9 cellular contexts compared by ENCODE assay signal in genomic region chr2:142989276-142990204, GRCh38.
DNase-seq lines count a peak whose midpoint lies in the region; ATAC-seq and TF ChIP-seq lines count a peak whose summit lies in the region.
"Had no signal": no experiment of that assay in that cellular context is flagged by ENCODE, and none has a peak within 500 bp of the region (broad histone marks: within the 10 kb centered on the region; RNA-seq: fewer than 3 reads in every experiment).

No MANE protein-coding gene starts in this region.

- H4K91ac ChIP-seq in neuronal stem cell (ENCODE audit: low read depth, low read length, poor library complexity) = no peak overlapping the region

- no peak overlapping the region for H2BK5ac ChIP-seq in neuronal stem cell (ENCODE audit: low read length)

- H3K9me3 Mint-ChIP-seq in endodermal cell = no peaks in the 10 kb centered on the region

- H2BK120ac ChIP-seq in neuronal stem cell (ENCODE audit: low read depth, low read length) = no peak overlapping the region

- H3K18ac ChIP-seq in neuronal stem cell (ENCODE audit: low read length) = no peak overlapping the region

- no peak overlapping the region for H3K27ac Mint-ChIP-seq in endodermal cell

- no peaks in the 10 kb centered on the region for H3K36me3 Mint-ChIP-seq in endodermal cell (ENCODE audit: low read depth)

- peak; percentile 40 for DNase-seq in COLO829 (ENCODE audit: low spot score)
- peak; percentile 13 for DNase-seq in NCI-H774 (lab: John Stamatoyannopoulos, UW)
- no peak for DNase-seq in endodermal cell
- DNase-seq in neuronal stem cell (ENCODE audit: low spot score) = no peak
- no peak for DNase-seq in T-helper 9 cell

- no peak overlapping the region for H4K8ac ChIP-seq in neuronal stem cell (ENCODE audit: low read depth, low read length)

- ATAC-seq in GM18909 (IDR thresholded peaks at IDR 0.05; ENCODE audit: poor library complexity, unreplicated experiment) = peak; percentile 80
- ATAC-seq in HG03135 (IDR thresholded peaks at IDR 0.05; ENCODE audit: unreplicated experiment) = peak; percentile 73
- no peak for ATAC-seq in GM18520 (IDR thresholded peaks at IDR 0.05; ENCODE audit: unreplicated experiment)

- no peak overlapping the region for H3K4me3 Mint-ChIP-seq in endodermal cell

- no peak overlapping the region for H3K4ac ChIP-seq in neuronal stem cell (ENCODE audit: low read length)

- no peak overlapping the region for H2BK12ac ChIP-seq in neuronal stem cell (ENCODE audit: low read length)

- H3K4me1 ChIP-seq in endodermal cell (ENCODE audit: control insufficient read depth, insufficient read depth, low read length) (no peaks in the 10 kb centered on the region), neuronal stem cell (ENCODE audit: control insufficient read depth in 2 of 2, insufficient read depth in 1 of 2, low read depth in 1 of 2, low read length in 2 of 2) (no peaks in the 10 kb centered on the region)

- no peak overlapping the region for H3K9ac ChIP-seq in endodermal cell (ENCODE audit: extremely low read depth, low read length, poor library complexity, severe bottlenecking)
- no peak overlapping the region for H3K9ac ChIP-seq in neuronal stem cell (ENCODE audit: low read depth, low read length, poor library complexity)

- 87% methylated on average over 4 of the region's 5 CpGs; no CpG with 5 or more reads in 1 of the 2 experiments for WGBS in endodermal cell (ENCODE audit: insufficient coverage in 1 of 2, insufficient read length in 1 of 2), 2 experiments
- WGBS in neuronal stem cell (ENCODE audit: extremely low coverage in 2 of 2, insufficient read length in 2 of 2, insufficient replicate concordance in 1 of 2), 2 donors = no CpG with 5 or more reads among the region's 5 CpGs

- no peaks in the 10 kb centered on the region for H3K79me1 ChIP-seq in neuronal stem cell (ENCODE audit: low read depth, low read length)

- H3K27me3 Mint-ChIP-seq in endodermal cell (ENCODE audit: insufficient read depth) = no peaks in the 10 kb centered on the region

- H3K27me3 ChIP-seq in endodermal cell (ENCODE audit: control insufficient read depth, insufficient read depth, low read length, poor library complexity, severe bottlenecking) (no peaks in the 10 kb centered on the region), neuronal stem cell (ENCODE audit: control insufficient read depth in 3 of 3, insufficient read depth in 3 of 3, low read depth in 1 of 3, low read length in 3 of 3) (no peaks in the 10 kb centered on the region)

- H3K9me3 ChIP-seq in endodermal cell (ENCODE audit: control insufficient read depth, low read length) (no peaks in the 10 kb centered on the region), neuronal stem cell (replicated peaks in 1 of 2; ENCODE audit: control insufficient read depth in 2 of 2, insufficient read depth in 1 of 2, low read depth in 1 of 2, low read length in 2 of 2) (no peaks in the 10 kb centered on the region)

- H3K4me2 ChIP-seq in neuronal stem cell (ENCODE audit: insufficient read depth, low read length, poor library complexity, severe bottlenecking) = no peak overlapping the region

- no peak overlapping the region for H3K4me3 ChIP-seq in endodermal cell (ENCODE audit: low read length)
- no peak overlapping the region for H3K4me3 ChIP-seq in neuronal stem cell (ENCODE audit: low read length in 2 of 2)
- H3K4me3 ChIP-seq: skin epidermis had no signal

- H3K4me1 Mint-ChIP-seq in endodermal cell = no peaks in the 10 kb centered on the region

- no peak overlapping the region for H3K23ac ChIP-seq in neuronal stem cell (ENCODE audit: low read depth, low read length, poor library complexity)

- peak overlapping the region; percentile 70 for H2AFZ ChIP-seq in neuronal stem cell (ENCODE audit: low read length)

- no peak overlapping the region for H2AK5ac ChIP-seq in neuronal stem cell (ENCODE audit: low read depth, low read length)

- no peaks in the 10 kb centered on the region for H3K36me3 ChIP-seq in endodermal cell (ENCODE audit: control insufficient read depth, insufficient read depth, low read length)
- no peaks in the 10 kb centered on the region for H3K36me3 ChIP-seq in neuronal stem cell (replicated peaks in 1 of 2; ENCODE audit: control insufficient read depth in 2 of 2, insufficient read depth in 2 of 2, low read length in 2 of 2)

- no peak overlapping the region for H3K14ac ChIP-seq in neuronal stem cell (ENCODE audit: low read length)

- H3K27ac ChIP-seq in endodermal cell (ENCODE audit: low read depth, low read length) = no peak overlapping the region
- H3K27ac ChIP-seq in neuronal stem cell (replicated peaks; ENCODE audit: low read length) = no peak overlapping the region
- H3K27ac ChIP-seq: skin epidermis had no signal

- no peak overlapping the region for H2BK15ac ChIP-seq in neuronal stem cell (ENCODE audit: low read length)

- peak; percentile 78 for TF ChIP-seq CTCF in endodermal cell (conservative IDR thresholded peaks at IDR 0.05)

Comparison
In these comparisons a context has a peak if more than half of its experiments do, and no peak if none do; other contexts are left out.
1. DNase-seq: peak in COLO829 (single experiment) and NCI-H774 (single experiment); none in endodermal cell (single experiment), neuronal stem cell (single experiment) and T-helper 9 cell (single experiment).